Comparison of ENCODE assay signal across 21 cellular contexts in genomic region chr14:47277703-47278102, GRCh38.
A peak's percentile ranks its signal among the peaks of the same experiment; 100 is the strongest.
DNase-seq lines count a peak whose midpoint lies in the region; ATAC-seq and TF ChIP-seq lines count a peak whose summit lies in the region.
"Had no signal": no experiment of that assay in that cellular context is flagged by ENCODE, and none has a peak within 500 bp of the region (broad histone marks: within the 10 kb centered on the region; RNA-seq: fewer than 3 reads in every experiment).

No MANE protein-coding gene starts in this region.

- no peak overlapping the region for H2AFZ ChIP-seq in mammary epithelial cell (ENCODE audit: low read depth, low read length)
- H2AFZ ChIP-seq: parathyroid adenoma had no signal

- dilution Hi-C loops in mammary epithelial cell (cut with HindIII; ENCODE audit: low sequenced_read_pairs) = no loop called here

- H3K4me3 ChIP-seq in H7 (ENCODE audit: insufficient read depth, low read depth, low read length) (no peak overlapping the region), astrocyte of the spinal cord (ENCODE audit: low read depth, low read length) (no peak overlapping the region), fibroblast of the aortic adventitia (ENCODE audit: low read depth, low read length) (no peak overlapping the region), mesendoderm (ENCODE audit: low read length) (no peak overlapping the region), mammary epithelial cell (replicated peaks in 1 of 3; ENCODE audit: insufficient read depth in 1 of 3, low read depth in 2 of 3, low read length in 3 of 3) (no peak overlapping the region), ascending aorta (no peak overlapping the region)
- H3K4me3 ChIP-seq: gastrocnemius medialis, right atrium auricular region, SK-N-MC, upper lobe of left lung had no signal

- H3K9ac ChIP-seq in mesendoderm (ENCODE audit: low read length) (no peak overlapping the region), mammary epithelial cell (ENCODE audit: insufficient read depth, low read length) (no peak overlapping the region)
- H3K9ac ChIP-seq: KMS-11, parathyroid adenoma had no signal

- no peak overlapping the region for H3K4ac ChIP-seq in mesendoderm (ENCODE audit: low read depth, low read length)

- peaks cover 1 to 40% (median 8%) of the 10 kb centered on the region in 6 donors for H3K9me3 Mint-ChIP-seq in immature natural killer cell
- H3K9me3 Mint-ChIP-seq: brain; nephron; T-helper 1 cell treated with Interleukin-12 subunit alpha and Interleukin-12 subunit beta and Interleukin-4 antibody, amounts not matched to agents 30 μg/mL and 1 μg/mL, for 36 hours had no signal

- no peaks in the 10 kb centered on the region for H3K4me1 Mint-ChIP-seq in immature natural killer cell
- H3K4me1 Mint-ChIP-seq: activated CD8-positive, alpha-beta memory T cell treated with anti-CD3 and anti-CD28 coated beads, Interleukin-2, amount 10 ng/mL, durations not matched to agents 7 days and 5 days had no signal

- H3K4me2 ChIP-seq in mesendoderm (ENCODE audit: low read length) = no peak overlapping the region
- no peak overlapping the region for H3K4me2 ChIP-seq in mammary epithelial cell (ENCODE audit: insufficient read depth, low read depth, low read length)
- H3K4me2 ChIP-seq: KMS-11 had no signal

- no peak overlapping the region for H3K23ac ChIP-seq in mesendoderm (ENCODE audit: low read length)

- H3K27ac Mint-ChIP-seq in immature natural killer cell = no peak overlapping the region
- H3K27ac Mint-ChIP-seq: activated CD8-positive, alpha-beta memory T cell treated with anti-CD3 and anti-CD28 coated beads, Interleukin-2, amount 10 ng/mL, durations not matched to agents 7 days and 5 days; T-helper 1 cell treated with Interleukin-12 subunit alpha and Interleukin-12 subunit beta and Interleukin-4 antibody, amounts not matched to agents 30 μg/mL and 1 μg/mL, for 36 hours had no signal

- CTCF ChIA-PET in mammary epithelial cell (lab: Charles Lee; ENCODE audit: low non-redundant PET) = no interaction called here

- DNase-seq in H7 (peak; percentile 1), astrocyte of the spinal cord (ENCODE audit: low read depth, low spot score) (peak; percentile 17), fibroblast of the aortic adventitia (ENCODE audit: low read depth) (peak; percentile 1), mesendoderm (peak; percentile 72), mammary epithelial cell (no peak), ascending aorta (ENCODE audit: low spot score in 2 of 2) (no peak), immature natural killer cell (no peak)
- DNase-seq: activated CD4-positive, alpha-beta T cell treated with anti-CD3 and anti-CD28 coated beads, Interleukin-2, amount 50 U/mL, for 1 hour; gastrocnemius medialis; HCEC 1CT; NCI-H1417 treated with DMSO at 0.1 percent for 48 hours had no signal

- in situ Hi-C loops in astrocyte of the spinal cord (cut with HindIII; ENCODE audit: low sequenced_read_pairs) = no loop called here
- in situ Hi-C loops in mammary epithelial cell (cut with MboI; ENCODE audit: low sequenced_read_pairs in 2 of 2) = no loop called here

- H4K20me1 ChIP-seq in mammary epithelial cell (ENCODE audit: insufficient read depth, low read length) = no peaks in the 10 kb centered on the region

- no peak for ATAC-seq in HG03175 (IDR thresholded peaks at IDR 0.05; ENCODE audit: unreplicated experiment)
- ATAC-seq: activated CD8-positive, alpha-beta memory T cell treated with anti-CD3 and anti-CD28 coated beads, Interleukin-2, amount 10 ng/mL, durations not matched to agents 7 days and 5 days; gastrocnemius medialis had no signal

- H3K36me3 Mint-ChIP-seq in immature natural killer cell = peaks cover 0 to 5% (median 0%) of the 10 kb centered on the region in 3 donors
- H3K36me3 Mint-ChIP-seq: activated CD8-positive, alpha-beta memory T cell treated with anti-CD3 and anti-CD28 coated beads, Interleukin-2, amount 10 ng/mL, durations not matched to agents 7 days and 5 days; brain had no signal

- no peak overlapping the region for H3K56ac ChIP-seq in mesendoderm (ENCODE audit: low read length)

- no peaks in the 10 kb centered on the region for H3K27me3 Mint-ChIP-seq in immature natural killer cell (ENCODE audit: low read depth in 3 of 3)
- H3K27me3 Mint-ChIP-seq: activated CD8-positive, alpha-beta memory T cell treated with anti-CD3 and anti-CD28 coated beads, Interleukin-2, amount 10 ng/mL, durations not matched to agents 7 days and 5 days; brain had no signal

- H3K79me2 ChIP-seq in mesendoderm (ENCODE audit: control insufficient read depth, insufficient read depth, low read length) (no peaks in the 10 kb centered on the region), mammary epithelial cell (ENCODE audit: insufficient read depth, low read length) (no peaks in the 10 kb centered on the region)
- H3K79me2 ChIP-seq: parathyroid adenoma had no signal

- H2AK5ac ChIP-seq in mesendoderm (ENCODE audit: low read length) = no peak overlapping the region

- no peak for TF ChIP-seq CTCF in astrocyte of the spinal cord (IDR thresholded peaks at IDR 0.05; ENCODE audit: low read depth, low read length)
- no peak for TF ChIP-seq CTCF in fibroblast of the aortic adventitia (IDR thresholded peaks at IDR 0.05; ENCODE audit: insufficient read depth, low read length)
- TF ChIP-seq CTCF in mammary epithelial cell (conservative IDR thresholded peaks at IDR 0.05 in 1 of 2, IDR thresholded peaks at IDR 0.05 in 1 of 2; ENCODE audit: extremely low read depth in 1 of 2, insufficient read depth in 1 of 2, low read depth in 1 of 2, low read length in 2 of 2) = no peak
- TF ChIP-seq CTCF in ascending aorta (IDR thresholded peaks at IDR 0.05) = no peak

- H3K36me3 ChIP-seq in H7 (replicated peaks; ENCODE audit: control insufficient read depth, insufficient read depth, low read length) (no peaks in the 10 kb centered on the region), mesendoderm (ENCODE audit: control insufficient read depth, insufficient read depth, low read length) (no peaks in the 10 kb centered on the region), mammary epithelial cell (ENCODE audit: insufficient read depth, low read length) (no peaks in the 10 kb centered on the region), ascending aorta (no peaks in the 10 kb centered on the region)
- H3K36me3 ChIP-seq: gastrocnemius medialis, right atrium auricular region, upper lobe of left lung had no signal

- H3K27ac ChIP-seq in mesendoderm (ENCODE audit: low read depth, low read length) (no peak overlapping the region), mammary epithelial cell (ENCODE audit: insufficient read depth, low read depth, low read length) (no peak overlapping the region), ascending aorta (no peak overlapping the region)
- H3K27ac ChIP-seq: gastrocnemius medialis, KMS-11, parathyroid adenoma, right atrium auricular region, SK-N-MC, upper lobe of left lung had no signal

- no peak overlapping the region for H2BK120ac ChIP-seq in mesendoderm (ENCODE audit: low read depth, low read length)

- no peak overlapping the region for H4K8ac ChIP-seq in mesendoderm (ENCODE audit: low read depth, low read length)

- H2BK15ac ChIP-seq in mesendoderm (replicated peaks; ENCODE audit: low read depth) = no peak overlapping the region

- H3K18ac ChIP-seq in mesendoderm (ENCODE audit: low read length) = no peak overlapping the region

- intact Hi-C loops in mammary epithelial cell (cut with micrococcal nuclease) (loop anchor here (1.0 to 10.0 kb wide), 2 partner anchors 232 to 693 kb away; no protein-coding TSS in a partner anchor), ascending aorta (cut with DNase I) (no loop called here)

- no peak overlapping the region for H3K4me3 Mint-ChIP-seq in immature natural killer cell
- H3K4me3 Mint-ChIP-seq: activated CD8-positive, alpha-beta memory T cell treated with anti-CD3 and anti-CD28 coated beads, Interleukin-2, amount 10 ng/mL, durations not matched to agents 7 days and 5 days; nephron; T-helper 1 cell treated with Interleukin-12 subunit alpha and Interleukin-12 subunit beta and Interleukin-4 antibody, amounts not matched to agents 30 μg/mL and 1 μg/mL, for 36 hours had no signal

- H3K9me3 ChIP-seq in mammary epithelial cell (replicated peaks; ENCODE audit: insufficient read depth, low read length) (peaks cover 18% of the 10 kb centered on the region), ascending aorta (no peaks in the 10 kb centered on the region)
- H3K9me3 ChIP-seq: gastrocnemius medialis, right atrium auricular region, upper lobe of left lung had no signal

- H3K27me3 ChIP-seq in H7 (ENCODE audit: control insufficient read depth, insufficient read depth, low read length) (no peaks in the 10 kb centered on the region), mesendoderm (ENCODE audit: insufficient read depth, low read length, poor library complexity) (no peaks in the 10 kb centered on the region), mammary epithelial cell (ENCODE audit: insufficient read depth, low read length) (no peaks in the 10 kb centered on the region), ascending aorta (no peaks in the 10 kb centered on the region)
- H3K27me3 ChIP-seq: gastrocnemius medialis, right atrium auricular region, upper lobe of left lung had no signal

- no TSS peak for BruUV-seq in mammary epithelial cell (replicated peaks; lab: Mats Ljungman, UMichigan)

- no CpG with 5 or more reads among the region's 1 CpG for WGBS in mesendoderm (ENCODE audit: extremely low coverage, insufficient coverage, low lambda C conversion rate)
- 50% methylated on average over 1 of the region's 1 CpG for WGBS in mammary epithelial cell (ENCODE audit: low coverage, missing lambda C conversion rate)

- no peak overlapping the region for H4K5ac ChIP-seq in mesendoderm (ENCODE audit: low read length)

- H2BK5ac ChIP-seq in mesendoderm (ENCODE audit: low read length) = no peak overlapping the region

- no peaks in the 10 kb centered on the region for H3K79me1 ChIP-seq in mesendoderm (ENCODE audit: low read length)

- H3K4me1 ChIP-seq in mesendoderm (ENCODE audit: control insufficient read depth, low read depth, low read length) (no peaks in the 10 kb centered on the region), mammary epithelial cell (ENCODE audit: insufficient read depth, low read length) (no peaks in the 10 kb centered on the region), ascending aorta (no peaks in the 10 kb centered on the region)
- H3K4me1 ChIP-seq: gastrocnemius medialis, parathyroid adenoma, right atrium auricular region had no signal

Comparison
In these comparisons a context has a peak if more than half of its experiments do, and no peak if none do; other contexts are left out.
1. DNase-seq: peak in H7 (single experiment), astrocyte of the spinal cord (single experiment), fibroblast of the aortic adventitia (single experiment) and mesendoderm (single experiment); none in mammary epithelial cell (single experiment), ascending aorta (0 of 2) and immature natural killer cell (0 of 3).